16 cellular contexts compared by ENCODE assay signal in genomic region chr5:78345485-78345884, GRCh38. TPM values are rescaled to one million over a fixed set of nuclear protein-coding genes. Genes with fewer than 3 reads are reported as not detected.
DNase-seq lines count a peak whose midpoint lies in the region; ATAC-seq and TF ChIP-seq lines count a peak whose summit lies in the region.
"Had no signal": no experiment of that assay in that cellular context is flagged by ENCODE, and none has a peak within 500 bp of the region (broad histone marks: within the 10 kb centered on the region; RNA-seq: fewer than 3 reads in every experiment).

No MANE protein-coding gene starts in this region.

- H3K9me3 Mint-ChIP-seq in WTC11 (peaks cover 14% of the 10 kb centered on the region), neural progenitor cell (peaks cover 13% of the 10 kb centered on the region)
- H3K9me3 Mint-ChIP-seq: activated naive CD8-positive, alpha-beta T cell treated with anti-CD3 and anti-CD28 coated beads, Interleukin-2, amount 50 U/mL, for 24 hours; IgD-negative memory B cell had no signal

- H3K4me1 ChIP-seq in GM23248 (ENCODE audit: insufficient read depth) (0 out of 2 replicates have a peak, but pooled peaks cover 5% of the 10 kb centered on the region), neural progenitor cell (peaks cover 22% of the 10 kb centered on the region)
- H3K4me1 ChIP-seq: left lung had no signal

- H3K27me3 ChIP-seq in GM23248 (replicated peaks; ENCODE audit: insufficient read depth) (no peaks in the 10 kb centered on the region), neural progenitor cell (no peaks in the 10 kb centered on the region)
- H3K27me3 ChIP-seq: left lung had no signal

- H3K4me3 Mint-ChIP-seq in WTC11 (no peak overlapping the region), neural progenitor cell (no peak overlapping the region)
- H3K4me3 Mint-ChIP-seq: activated naive CD8-positive, alpha-beta T cell treated with anti-CD3 and anti-CD28 coated beads, Interleukin-2, amount 50 U/mL, for 24 hours; IgD-negative memory B cell had no signal

- no peak overlapping the region for H3K9ac ChIP-seq in GM23248
- no peak overlapping the region for H3K9ac ChIP-seq in neural progenitor cell

- H3K4me3 ChIP-seq in GM23248, result no peak overlapping the region
- H3K4me3 ChIP-seq in fibroblast of pulmonary artery (replicated peaks; ENCODE audit: low read depth, low read length), result no peak overlapping the region
- H3K4me3 ChIP-seq in neural progenitor cell, result no peak overlapping the region
- H3K4me3 ChIP-seq: left lung had no signal

- H3K27ac Mint-ChIP-seq in WTC11, result no peak overlapping the region
- peak overlapping the region; percentile 2 for H3K27ac Mint-ChIP-seq in neural progenitor cell
- H3K27ac Mint-ChIP-seq: activated naive CD8-positive, alpha-beta T cell treated with anti-CD3 and anti-CD28 coated beads, Interleukin-2, amount 50 U/mL, for 24 hours had no signal

- WGBS in GM23248 (ENCODE audit: low coverage in 1 of 2, low lambda C conversion rate in 2 of 2, missing lambda C conversion rate in 2 of 2), 2 experiments, result 33 to 38% methylated on average over 3 of the region's 3 CpGs

- no peaks in the 10 kb centered on the region for H4K20me1 ChIP-seq in GM23248 (ENCODE audit: insufficient read depth)
- no peaks in the 10 kb centered on the region for H4K20me1 ChIP-seq in neural progenitor cell (ENCODE audit: low read depth)

- DNase-seq in GM23248 (peak; percentile 35), WTC11 (ENCODE audit: low spot score) (no peak), fibroblast of pulmonary artery (ENCODE audit: low read depth) (peak; percentile 61), neural progenitor cell (ENCODE audit: low spot score) (no peak), RPMI8226 (no peak), NCI-H2227 treated with DMSO at 0.1 percent for 48 hours (lab: John Stamatoyannopoulos, UW) (no peak), NCI-H524 (lab: John Stamatoyannopoulos, UW) (no peak)
- DNase-seq: activated CD4-positive, alpha-beta T cell treated with anti-CD3 and anti-CD28 coated beads for 1 hour; activated naive CD8-positive, alpha-beta T cell treated with anti-CD3 and anti-CD28 coated beads, Interleukin-2, amount 50 U/mL, for 24 hours; activated T-cell treated with anti-CD3 and anti-CD28 coated beads, Interleukin-2, amount 50 U/mL, for 1 hour; effector memory CD4-positive, alpha-beta T cell; head of caudate nucleus; left lung; NCI-H1436 treated with DMSO at 0.1 percent for 48 hours had no signal

- CTCF ChIA-PET in WTC11 (lab: Charles Lee), result interaction anchor here (1.8 kb wide), 1 partner anchor 50 kb away, joined by 5 read pairs; no protein-coding TSS in a partner anchor

- H3K27ac ChIP-seq in GM23248, result no peak overlapping the region
- H3K27ac ChIP-seq in neural progenitor cell, result no peak overlapping the region
- H3K27ac ChIP-seq: left lung had no signal

- H3K4me2 ChIP-seq in GM23248 (ENCODE audit: unreplicated experiment), result no peak overlapping the region
- peak overlapping the region; percentile 38 for H3K4me2 ChIP-seq in neural progenitor cell

- H3K36me3 ChIP-seq in GM23248 (ENCODE audit: low read depth) (no peaks in the 10 kb centered on the region), neural progenitor cell (no peaks in the 10 kb centered on the region)
- H3K36me3 ChIP-seq: left lung had no signal

- H3K36me3 Mint-ChIP-seq in WTC11 (peaks cover 12% of the 10 kb centered on the region), neural progenitor cell (no peaks in the 10 kb centered on the region)

- no peaks in the 10 kb centered on the region for H3K9me2 ChIP-seq in GM23248 (ENCODE audit: insufficient read depth)

- H3K79me2 ChIP-seq in GM23248 (ENCODE audit: insufficient read depth) (no peaks in the 10 kb centered on the region), neural progenitor cell (ENCODE audit: low read depth) (no peaks in the 10 kb centered on the region)

- H3K9me3 ChIP-seq in GM23248 (ENCODE audit: low read depth), result no peaks in the 10 kb centered on the region
- peaks cover 6% of the 10 kb centered on the region for H3K9me3 ChIP-seq in neural progenitor cell (ENCODE audit: low read depth)
- H3K9me3 ChIP-seq: left lung had no signal

- peaks cover 27% of the 10 kb centered on the region for H3K4me1 Mint-ChIP-seq in WTC11
- peaks cover 23% of the 10 kb centered on the region for H3K4me1 Mint-ChIP-seq in neural progenitor cell
- H3K4me1 Mint-ChIP-seq: activated naive CD8-positive, alpha-beta T cell treated with anti-CD3 and anti-CD28 coated beads, Interleukin-2, amount 50 U/mL, for 24 hours; IgD-negative memory B cell had no signal

- 0 out of 2 replicates have a peak, but pooled peaks cover 3% of the 10 kb centered on the region for H3F3A ChIP-seq in GM23248 (ENCODE audit: insufficient read depth)
- H3F3A ChIP-seq in neural progenitor cell (ENCODE audit: low read depth), result peaks cover 25% of the 10 kb centered on the region

- H2AFZ ChIP-seq in GM23248 (peak overlapping the region; percentile 66), neural progenitor cell (replicated peaks) (peak overlapping the region; percentile 98)

- H3K27me3 Mint-ChIP-seq in WTC11 (ENCODE audit: low read depth) (peaks cover 76% of the 10 kb centered on the region), neural progenitor cell (ENCODE audit: insufficient read depth, low read depth) (peaks cover 5% of the 10 kb centered on the region)
- H3K27me3 Mint-ChIP-seq: IgD-negative memory B cell had no signal

- in situ Hi-C loops in GM23248 (cut with MboI), result no loop called here

- POLR2A ChIA-PET in WTC11 (lab: Charles Lee), result no interaction called here

- ATAC-seq in WTC11 (0 out of 2 replicates have a peak, but pooled peaks have one; percentile 24), GM21390 (IDR thresholded peaks at IDR 0.05; ENCODE audit: unreplicated experiment) (no peak)
- ATAC-seq: activated naive CD8-positive, alpha-beta T cell treated with anti-CD3 and anti-CD28 coated beads, Interleukin-2, amount 50 U/mL, for 24 hours; left lung had no signal

- TF ChIP-seq CTCF in WTC11 (IDR thresholded peaks at IDR 0.05) (no peak), fibroblast of pulmonary artery (IDR thresholded peaks at IDR 0.05; ENCODE audit: low read length, missing control alignments) (no peak), neural progenitor cell (IDR thresholded peaks at IDR 0.05) (no peak)

TF ChIP-seq in WTC11, 78 proteins besides CTCF, POLR2A, EP300 and RAD21:
- TF ChIP-seq PRRX2 (CRISPR knock-in tag; IDR thresholded peaks at IDR 0.05) (no peak), MLX (CRISPR knock-in tag; IDR thresholded peaks at IDR 0.05) (no peak), KAT7 (CRISPR knock-in tag; IDR thresholded peaks at IDR 0.05; ENCODE audit: borderline replicate concordance) (no peak), ATF6 (CRISPR knock-in tag; IDR thresholded peaks at IDR 0.05) (no peak), TCF7 (CRISPR knock-in tag; IDR thresholded peaks at IDR 0.05; ENCODE audit: low read depth) (no peak), ETV6 (CRISPR knock-in tag; IDR thresholded peaks at IDR 0.05) (no peak), ZNF423 (CRISPR knock-in tag; IDR thresholded peaks at IDR 0.05) (no peak), ERG (CRISPR knock-in tag; IDR thresholded peaks at IDR 0.05) (no peak), ZNF317 (CRISPR knock-in tag; IDR thresholded peaks at IDR 0.05; ENCODE audit: borderline replicate concordance, low read depth) (no peak), ZNF232 (CRISPR knock-in tag; IDR thresholded peaks at IDR 0.05) (no peak), ATF1 (CRISPR knock-in tag; IDR thresholded peaks at IDR 0.05) (no peak), SMAD4 (CRISPR knock-in tag; IDR thresholded peaks at IDR 0.05) (no peak), IRF2 (CRISPR knock-in tag; IDR thresholded peaks at IDR 0.05; ENCODE audit: borderline replicate concordance, low read depth) (no peak), SP1 (CRISPR knock-in tag; conservative IDR thresholded peaks at IDR 0.05) (no peak), ZNF121 (CRISPR knock-in tag; IDR thresholded peaks at IDR 0.05) (no peak)

RNA-seq across cellular contexts. Expression of gene SCAMP1, which starts 14.9 kb away (rescaled TPM):
- total RNA-seq in GM23248 (2014; rRNA removed; shearing (Covaris generic)), result 57.7 and 89.2 TPM in 2 replicates
- 66.8 and 66.9 TPM in 2 replicates for polyA plus RNA-seq in GM23248 (2016; fragmentation: Nextera tagmentation; extraction: Ambion mirVana)
- total RNA-seq in WTC11 (2021) (38.3 to 43.8 TPM (median 39.2 TPM) in 3 replicates), neural progenitor cell (ENCODE audit: low replicate concordance) (72.8 and 110 TPM in 2 replicates)

RNA-seq across cellular contexts. Expression of gene AP3B1, which starts 51.0 kb away (rescaled TPM):
- 46.7 and 49.7 TPM in 2 replicates for total RNA-seq in GM23248 (2014; rRNA removed; shearing (Covaris generic))
- polyA plus RNA-seq in GM23248 (2016; fragmentation: Nextera tagmentation; extraction: Ambion mirVana), result 40.3 and 43.3 TPM in 2 replicates
- total RNA-seq in WTC11 (2021), result 42.8 to 50.3 TPM (median 46.3 TPM) in 3 replicates
- total RNA-seq in neural progenitor cell (ENCODE audit: low replicate concordance), result 63.7 and 105 TPM in 2 replicates

Comparison
In these comparisons a context has a peak if more than half of its experiments do, and no peak if none do; other contexts are left out.
1. DNase-seq: peak in GM23248 (single experiment) and fibroblast of pulmonary artery (single experiment); none in WTC11 (single experiment), neural progenitor cell (single experiment), RPMI8226 (single experiment), NCI-H2227 treated with DMSO at 0.1 percent for 48 hours (single experiment) and NCI-H524 (0 of 2).